In genomic region chr10:45997994-45998763, GRCh38 we compare ENCODE assay signal across 17 cellular contexts. TPM values are rescaled to one million over a fixed set of nuclear protein-coding genes. Genes with fewer than 3 reads are reported as not detected.
"Had no signal": no experiment of that assay in that cellular context is flagged by ENCODE, and none has a peak within 500 bp of the region (broad histone marks: within the 10 kb centered on the region; RNA-seq: fewer than 3 reads in every experiment).

No MANE protein-coding gene starts in this region.

- DNase-seq: activated B cell treated with CpG ODN at 0.5 μM for 24 hours; activated CD4-positive, alpha-beta T cell treated with anti-CD3 and anti-CD28 coated beads, Interleukin-2, amount 10 ng/mL, durations not matched to agents 24 days and 14 days; activated gamma-delta T cell; esophagus squamous epithelium; foreskin fibroblast; glutamatergic neuron; mesendoderm; ovary; stimulated activated CD4-positive, alpha-beta T cell treated with anti-CD3 and anti-CD28 coated beads, Interleukin-4, amount 100 ng/mL, for 1 hour; stimulated activated CD8-positive, alpha-beta memory T cell treated with anti-CD3 and anti-CD28 coated beads, Interleukin-4, amount 100 ng/mL, for 48 hours; testis had no signal

- H3K9me3 Mint-ChIP-seq: activated CD4-positive, alpha-beta T cell treated with anti-CD3 and anti-CD28 coated beads, Interleukin-2, amount 10 ng/mL, durations not matched to agents 24 days and 14 days; neural progenitor cell; T-helper 1 cell treated with Interleukin-12 subunit alpha and Interleukin-12 subunit beta and Interleukin-4 antibody, amounts not matched to agents 30 μg/mL and 1 μg/mL, for 36 hours had no signal

- H3K27me3 Mint-ChIP-seq: activated B cell treated with CpG ODN at 0.5 μM for 24 hours; activated CD4-positive, alpha-beta T cell treated with anti-CD3 and anti-CD28 coated beads, Interleukin-2, amount 10 ng/mL, durations not matched to agents 24 days and 14 days; stimulated activated naive CD8-positive, alpha-beta T cell treated with anti-CD3 and anti-CD28 coated beads, Interleukin-15, Interleukin-2, amounts not matched to agents 100 ng/mL and 50 ng/mL, for 24 hours had no signal

- H3K4me2 ChIP-seq: neural progenitor cell had no signal

- H3K27ac Mint-ChIP-seq: activated B cell treated with CpG ODN at 0.5 μM for 24 hours; activated CD4-positive, alpha-beta T cell treated with anti-CD3 and anti-CD28 coated beads, Interleukin-2, amount 10 ng/mL, durations not matched to agents 24 days and 14 days; neural progenitor cell; stimulated activated naive CD8-positive, alpha-beta T cell treated with anti-CD3 and anti-CD28 coated beads, Interleukin-15, Interleukin-2, amounts not matched to agents 100 ng/mL and 50 ng/mL, for 24 hours; T-helper 1 cell treated with Interleukin-12 subunit alpha and Interleukin-12 subunit beta and Interleukin-4 antibody, amounts not matched to agents 30 μg/mL and 1 μg/mL, for 36 hours had no signal

- H3K9me3 ChIP-seq: ascending aorta, esophagus squamous epithelium, ovary, testis had no signal

- H3K4me1 ChIP-seq: ascending aorta, esophagus squamous epithelium, neural progenitor cell, testis had no signal

- H3K27me3 ChIP-seq: ascending aorta, esophagus squamous epithelium, neural progenitor cell, ovary, testis had no signal

- H2AFZ ChIP-seq: neural progenitor cell had no signal

- H3K4me3 Mint-ChIP-seq: activated B cell treated with CpG ODN at 0.5 μM for 24 hours; activated CD4-positive, alpha-beta T cell treated with anti-CD3 and anti-CD28 coated beads, Interleukin-2, amount 10 ng/mL, durations not matched to agents 24 days and 14 days; neural progenitor cell; stimulated activated naive CD8-positive, alpha-beta T cell treated with anti-CD3 and anti-CD28 coated beads, Interleukin-15, Interleukin-2, amounts not matched to agents 100 ng/mL and 50 ng/mL, for 24 hours; T-helper 1 cell treated with Interleukin-12 subunit alpha and Interleukin-12 subunit beta and Interleukin-4 antibody, amounts not matched to agents 30 μg/mL and 1 μg/mL, for 36 hours had no signal

- H3K9ac ChIP-seq: neural progenitor cell had no signal

- H3K4me1 Mint-ChIP-seq: activated B cell treated with CpG ODN at 0.5 μM for 24 hours, neural progenitor cell had no signal

- H3K4me3 ChIP-seq: ascending aorta, esophagus squamous epithelium, neural progenitor cell, ovary, testis had no signal

- H3K27ac ChIP-seq: ascending aorta, esophagus squamous epithelium, neural progenitor cell, ovary, testis had no signal

- H3K36me3 ChIP-seq: neural progenitor cell, ovary had no signal

RNA-seq across cellular contexts. Expression of gene MSMB, which starts 47.9 kb away (rescaled TPM):
- total RNA-seq: activated B cell treated with CpG ODN at 0.5 μM for 24 hours; activated CD4-positive, alpha-beta T cell treated with anti-CD3 and anti-CD28 coated beads, Interleukin-2, amount 10 ng/mL, durations not matched to agents 24 days and 14 days; activated CD8-positive, alpha-beta memory T cell treated with anti-CD3 and anti-CD28 coated beads for 36 hours; ascending aorta; ovary; ureter had no signal
- polyA plus RNA-seq: ovary had no signal
